Comparison of ENCODE assay signal across 10 cellular contexts in the genomic region with DNA sequence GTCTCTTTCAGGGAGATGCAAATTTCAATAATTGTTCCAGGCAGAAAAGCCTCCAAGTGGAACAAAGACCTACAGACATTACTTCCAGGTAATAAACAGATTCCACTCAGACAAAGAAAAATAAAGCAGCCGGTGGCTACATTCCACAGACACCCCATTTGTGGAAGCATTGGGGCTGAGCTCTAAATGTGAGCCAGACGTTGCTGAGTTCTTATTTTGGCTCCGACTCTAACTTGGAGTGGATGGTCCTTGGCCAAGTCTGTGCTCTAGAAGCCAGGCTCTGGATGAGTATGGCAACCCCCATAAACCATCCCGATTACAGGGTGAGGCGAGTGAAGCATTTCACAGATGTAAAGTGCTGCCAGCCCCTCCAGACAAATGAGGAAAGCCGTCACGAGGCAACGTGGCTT. TPM values are rescaled to one million over a fixed set of nuclear protein-coding genes. Genes with fewer than 3 reads are reported as not detected.
DNase-seq lines count a peak whose midpoint lies in the region; ATAC-seq and TF ChIP-seq lines count a peak whose summit lies in the region.
"Had no signal": no experiment of that assay in that cellular context is flagged by ENCODE, and none has a peak within 500 bp of the region (broad histone marks: within the 10 kb centered on the region; RNA-seq: fewer than 3 reads in every experiment).

No MANE protein-coding gene starts in this region.

- peaks cover 39% of the 10 kb centered on the region for H3K36me3 ChIP-seq in BLaER1
- H3K36me3 ChIP-seq in neural progenitor cell: no peaks in the 10 kb centered on the region
- H3K36me3 ChIP-seq in adrenal gland (replicated peaks in 1 of 2): no peaks in the 10 kb centered on the region

- intact Hi-C loops in adrenal gland (cut with DNase I): loop anchor here (5.0 to 10.0 kb wide), 3 partner anchors 48 to 145 kb away; a partner anchor contains a TSS

- H3K27me3 ChIP-seq in BLaER1 (no peaks in the 10 kb centered on the region), neural progenitor cell (no peaks in the 10 kb centered on the region), adrenal gland (no peaks in the 10 kb centered on the region)

- H3K9me3 Mint-ChIP-seq in neural progenitor cell: no peaks in the 10 kb centered on the region

- H3K4me1 ChIP-seq in BLaER1: peaks cover 90% of the 10 kb centered on the region
- H3K4me1 ChIP-seq in neural progenitor cell: peaks cover 43% of the 10 kb centered on the region
- H3K4me1 ChIP-seq in adrenal gland (replicated peaks in 1 of 2): peaks cover 8 to 29% of the 10 kb centered on the region in 2 donors

- peak overlapping the region; percentile 59 for H3K27ac Mint-ChIP-seq in neural progenitor cell

- no peak for TF ChIP-seq CTCF in fibroblast of mammary gland (conservative IDR thresholded peaks at IDR 0.05; ENCODE audit: control insufficient read depth, insufficient read depth, low read depth, low read length)
- TF ChIP-seq CTCF in neural progenitor cell (IDR thresholded peaks at IDR 0.05): no peak
- TF ChIP-seq CTCF in adrenal gland (IDR thresholded peaks at IDR 0.05): no peak

- peak overlapping the region; percentile 91 for H3K4me2 ChIP-seq in BLaER1
- peak overlapping the region; percentile 12 for H3K4me2 ChIP-seq in neural progenitor cell

- no peak for TF ChIP-seq POLR2A in adrenal gland (IDR thresholded peaks at IDR 0.05)

- H3K79me2 ChIP-seq in neural progenitor cell (ENCODE audit: low read depth): peaks cover 91% of the 10 kb centered on the region

- no peak overlapping the region for H2AFZ ChIP-seq in neural progenitor cell (replicated peaks)

- peaks cover 8% of the 10 kb centered on the region for H3K36me3 Mint-ChIP-seq in neural progenitor cell

- H3K27me3 Mint-ChIP-seq in neural progenitor cell (ENCODE audit: insufficient read depth, low read depth): peaks cover 8% of the 10 kb centered on the region

- H4K20me1 ChIP-seq in BLaER1: peaks cover 99% of the 10 kb centered on the region
- H4K20me1 ChIP-seq in neural progenitor cell (ENCODE audit: low read depth): peaks cover 12% of the 10 kb centered on the region

- H3K4me1 Mint-ChIP-seq in neural progenitor cell: peaks cover 70% of the 10 kb centered on the region

- H3K9me3 ChIP-seq in BLaER1: no peaks in the 10 kb centered on the region
- no peaks in the 10 kb centered on the region for H3K9me3 ChIP-seq in neural progenitor cell (ENCODE audit: low read depth)
- no peaks in the 10 kb centered on the region for H3K9me3 ChIP-seq in adrenal gland (replicated peaks in 1 of 3)

- H3K4me3 Mint-ChIP-seq in neural progenitor cell: no peak overlapping the region

- DNase-seq in NCI-H446 treated with DMSO at 0.1 percent for 48 hours (lab: John Stamatoyannopoulos, UW): peak; percentile 74
- peak; percentile 73 for DNase-seq in fibroblast of mammary gland (ENCODE audit: low read depth)
- DNase-seq in neural progenitor cell (ENCODE audit: low spot score): no peak
- DNase-seq in HEK293T (ENCODE audit: extremely low spot score): no peak
- no peak for DNase-seq in adrenal gland
- DNase-seq in ureter (ENCODE audit: low spot score): no peak
- DNase-seq: activated effector memory CD4-positive, alpha-beta T cell treated with Interleukin-2 at 50 U/mL for 16 hours; RPMI8226 had no signal

- ATAC-seq in HG03025 (IDR thresholded peaks at IDR 0.05; ENCODE audit: low FRiP score, unreplicated experiment): no peak

- POLR2A ChIA-PET in HEK293T (lab: Yijun Ruan, JAX): no interaction called here

- 47 to 60% (median 55%) methylated on average over 8 of the region's 8 CpGs for WGBS in adrenal gland, 4 donors

- H3K4me3 ChIP-seq in BLaER1 (no peak overlapping the region), fibroblast of mammary gland (ENCODE audit: control insufficient read depth, low read depth, low read length) (no peak overlapping the region), neural progenitor cell (no peak overlapping the region), adrenal gland (no peak overlapping the region)

- no peak overlapping the region for H3K9ac ChIP-seq in BLaER1
- no peak overlapping the region for H3K9ac ChIP-seq in neural progenitor cell

- CTCF ChIA-PET in HEK293T (lab: Yijun Ruan, JAX): interaction anchor here (0.6 kb wide), 1 partner anchor 25 kb away, joined by 3 read pairs; no protein-coding TSS in a partner anchor

- H3K27ac ChIP-seq in BLaER1: no peak overlapping the region
- H3K27ac ChIP-seq in neural progenitor cell: no peak overlapping the region
- peak overlapping the region in 1 of 5 donors; percentile 27 for H3K27ac ChIP-seq in adrenal gland

- peaks cover 4% of the 10 kb centered on the region for H3F3A ChIP-seq in neural progenitor cell (ENCODE audit: low read depth)

TF ChIP-seq in HEK293T, 16 proteins besides CTCF, POLR2A, EP300 and RAD21:
- no peak for TF ChIP-seq FOXK2 (IDR thresholded peaks at IDR 0.05)

RNA-seq across cellular contexts. Expression of a gene that starts 6.6 kb away (rescaled TPM):
- total RNA-seq in neural progenitor cell (ENCODE audit: low replicate concordance) (12.3 and 15.5 TPM in 2 replicates), adrenal gland (10 to 100 TPM in 6 of 8 donors, 1 to 10 TPM in 2; 8.0 to 17.9 (median 10.6) TPM), ureter (14.1 TPM)
- polyA plus RNA-seq in adrenal gland: 1 to 10 TPM; 2.2 to 7.0 (median 2.5) TPM

Comparison
In these comparisons a context has a peak if more than half of its experiments do, and no peak if none do; other contexts are left out.
1. DNase-seq: peak in NCI-H446 treated with DMSO at 0.1 percent for 48 hours (single experiment) and fibroblast of mammary gland (single experiment); none in neural progenitor cell (single experiment), HEK293T (single experiment), adrenal gland (0 of 7) and ureter (single experiment).